ENCODE assay signal across 15 cellular contexts in the genomic region with DNA sequence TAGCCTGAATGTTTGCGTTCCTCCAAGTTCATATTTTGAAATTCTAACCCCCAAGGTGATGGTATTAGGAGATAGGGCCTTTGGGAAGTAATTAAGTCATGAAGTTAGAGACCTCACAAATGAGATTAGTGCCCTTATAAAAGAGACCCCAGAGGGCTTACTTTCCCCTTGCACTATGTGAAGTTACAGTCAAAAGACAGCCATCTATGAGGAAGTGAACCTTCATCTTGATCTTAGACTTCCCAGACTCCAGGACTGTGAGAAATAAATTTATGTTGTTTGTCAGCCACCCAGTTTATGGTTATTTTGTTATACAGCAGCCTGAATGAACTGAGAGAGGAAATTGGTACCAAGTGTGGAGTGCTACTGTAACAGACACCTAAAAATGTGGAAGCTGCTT.
DNase-seq lines count a peak whose midpoint lies in the region; ATAC-seq and TF ChIP-seq lines count a peak whose summit lies in the region.
"Had no signal": no experiment of that assay in that cellular context is flagged by ENCODE, and none has a peak within 500 bp of the region (broad histone marks: within the 10 kb centered on the region; RNA-seq: fewer than 3 reads in every experiment).

No MANE protein-coding gene starts in this region.

- no peak overlapping the region for H3K9ac ChIP-seq in GM23248

- H3K9me3 ChIP-seq in AG04450 (ENCODE audit: control insufficient read depth, insufficient read depth, low read length) (no peaks in the 10 kb centered on the region), GM23248 (ENCODE audit: low read depth) (no peaks in the 10 kb centered on the region)
- H3K9me3 ChIP-seq in CD8-positive, alpha-beta T cell (ENCODE audit: low read length) = no peaks in the 10 kb centered on the region
- H3K9me3 ChIP-seq in naive thymus-derived CD4-positive, alpha-beta T cell (ENCODE audit: control insufficient read depth in 2 of 3, low read length in 3 of 3) = no peaks in the 10 kb centered on the region
- H3K9me3 ChIP-seq: gastroesophageal sphincter, uterus had no signal

- no peaks in the 10 kb centered on the region for H3K79me2 ChIP-seq in GM23248 (ENCODE audit: insufficient read depth)

- no peaks in the 10 kb centered on the region for H4K20me1 ChIP-seq in GM23248 (ENCODE audit: insufficient read depth)

- H3F3A ChIP-seq in GM23248 (ENCODE audit: insufficient read depth) = peaks cover 21% of the 10 kb centered on the region

- peak overlapping the region; percentile 31 for H3K27ac ChIP-seq in AG04450 (ENCODE audit: low read depth, low read length)
- H3K27ac ChIP-seq in CD8-positive, alpha-beta T cell (ENCODE audit: low read depth, low read length) = no peak overlapping the region
- H3K27ac ChIP-seq in naive thymus-derived CD4-positive, alpha-beta T cell (ENCODE audit: low read depth, low read length) = no peak overlapping the region
- H3K27ac ChIP-seq in GM23248 = no peak overlapping the region
- H3K27ac ChIP-seq: C4-2B, uterus had no signal

- intact Hi-C loops in CD8-positive, alpha-beta T cell (cut with DNase I, micrococcal nuclease) = no loop called here
- intact Hi-C loops in naive thymus-derived CD4-positive, alpha-beta T cell (cut with micrococcal nuclease) = loop anchor here in 1 of 2 donors (1.0 to 2.0 kb wide), 3 partner anchors 25 to 79 kb away; no protein-coding TSS in a partner anchor

- DNase-seq in AG04450 (ENCODE audit: low read depth, low spot score) = no peak
- no peak for DNase-seq in CD8-positive, alpha-beta T cell
- no peak for DNase-seq in activated CD8-positive, alpha-beta T cell treated with anti-CD3 and anti-CD28 coated beads, Interleukin-2, amount 10 ng/mL, durations not matched to agents 7 days and 5 days
- DNase-seq in naive thymus-derived CD4-positive, alpha-beta T cell = no peak
- no peak for DNase-seq in GM23248
- DNase-seq: caudate nucleus, NCI-H1092, NCI-H2227 treated with DMSO at 0.1 percent for 48 hours, SW 1271, uterus had no signal

- peak overlapping the region; percentile 96 for H3K27ac Mint-ChIP-seq in CD8-positive, alpha-beta T cell
- peak overlapping the region; percentile 96 for H3K27ac Mint-ChIP-seq in activated CD8-positive, alpha-beta T cell treated with anti-CD3 and anti-CD28 coated beads, Interleukin-2, amount 10 ng/mL, durations not matched to agents 7 days and 5 days
- H3K27ac Mint-ChIP-seq in naive thymus-derived CD4-positive, alpha-beta T cell = peak overlapping the region in 6 of 9 donors; percentile 14 to 99 (median 75)

- H3K9me3 Mint-ChIP-seq in CD8-positive, alpha-beta T cell = no peaks in the 10 kb centered on the region
- H3K9me3 Mint-ChIP-seq in activated CD8-positive, alpha-beta T cell treated with anti-CD3 and anti-CD28 coated beads, Interleukin-2, amount 10 ng/mL, durations not matched to agents 7 days and 5 days (ENCODE audit: insufficient read depth) = no peaks in the 10 kb centered on the region
- H3K9me3 Mint-ChIP-seq in naive thymus-derived CD4-positive, alpha-beta T cell = peaks cover 0 to 2% (median 0%) of the 10 kb centered on the region in 11 donors
- H3K9me3 Mint-ChIP-seq: activated naive CD4-positive, alpha-beta T cell treated with anti-CD3 and anti-CD28 coated beads, Interleukin-2, amount 10 ng/mL, durations not matched to agents 7 days and 5 days had no signal

- CTCF ChIA-PET in AG04450 (lab: Charles Lee) = interaction anchor here (1.1 kb wide), 1 partner anchor 26 kb away, joined by 3 read pairs; no protein-coding TSS in a partner anchor
- CTCF ChIA-PET in CD8-positive, alpha-beta T cell (lab: Charles Lee) = interaction anchor here (0.6 to 1.8 kb wide), 3 partner anchors 26 to 907 kb away, joined by 3 to 7 read pairs (median 5); no protein-coding TSS in a partner anchor
- CTCF ChIA-PET in activated CD8-positive, alpha-beta T cell treated with anti-CD3 and anti-CD28 coated beads, Interleukin-2, amount 10 ng/mL, durations not matched to agents 7 days and 5 days (lab: Charles Lee) = interaction anchor here (0.5 to 4.9 kb wide), 7 partner anchors 26 to 806 kb away, joined by 3 to 53 read pairs (median 6); partner anchors contain the start of gene DAPK2
- CTCF ChIA-PET in naive thymus-derived CD4-positive, alpha-beta T cell (lab: Charles Lee) = interaction anchor here (2.1 kb wide), 1 partner anchor 39 kb away, joined by 5 read pairs; no protein-coding TSS in a partner anchor

- H3K4me2 ChIP-seq in GM23248 (ENCODE audit: unreplicated experiment) = no peak overlapping the region

- in situ Hi-C loops in GM23248 (cut with MboI) = no loop called here

- no peaks in the 10 kb centered on the region for H3K36me3 ChIP-seq in CD8-positive, alpha-beta T cell (ENCODE audit: insufficient read depth, low read length)
- no peaks in the 10 kb centered on the region for H3K36me3 ChIP-seq in naive thymus-derived CD4-positive, alpha-beta T cell (ENCODE audit: control insufficient read depth in 2 of 3, insufficient read depth in 3 of 3, low read length in 3 of 3)
- H3K36me3 ChIP-seq in GM23248 (ENCODE audit: low read depth) = no peaks in the 10 kb centered on the region
- H3K36me3 ChIP-seq: gastroesophageal sphincter, uterus had no signal

- H3K4me1 Mint-ChIP-seq in CD8-positive, alpha-beta T cell (ENCODE audit: low read depth) = peaks cover 36% of the 10 kb centered on the region
- peaks cover 44% of the 10 kb centered on the region for H3K4me1 Mint-ChIP-seq in activated CD8-positive, alpha-beta T cell treated with anti-CD3 and anti-CD28 coated beads, Interleukin-2, amount 10 ng/mL, durations not matched to agents 7 days and 5 days (ENCODE audit: low read depth)
- H3K4me1 Mint-ChIP-seq in naive thymus-derived CD4-positive, alpha-beta T cell = peaks cover 24 to 46% (median 30%) of the 10 kb centered on the region in 7 donors

- no peak for ATAC-seq in CD8-positive, alpha-beta T cell
- no peak for ATAC-seq in activated CD8-positive, alpha-beta T cell treated with anti-CD3 and anti-CD28 coated beads, Interleukin-2, amount 10 ng/mL, durations not matched to agents 7 days and 5 days
- ATAC-seq in naive thymus-derived CD4-positive, alpha-beta T cell = no peak
- ATAC-seq in SK-N-SH treated with all-trans-retinoic acid at 6 μM for 48 hours = no peak
- ATAC-seq in GM19467 (IDR thresholded peaks at IDR 0.05; ENCODE audit: unreplicated experiment) = no peak
- ATAC-seq: gastroesophageal sphincter had no signal

- no peak overlapping the region for H2AFZ ChIP-seq in GM23248

- POLR2A ChIA-PET in AG04450 (lab: Yijun Ruan, JAX) = no interaction called here
- POLR2A ChIA-PET in CD8-positive, alpha-beta T cell (lab: Charles Lee) = interaction anchor here (1.3 to 1.5 kb wide), 2 partner anchors 34 to 52 kb away, joined by 3 to 4 read pairs; no protein-coding TSS in a partner anchor
- POLR2A ChIA-PET in activated CD8-positive, alpha-beta T cell treated with anti-CD3 and anti-CD28 coated beads, Interleukin-2, amount 10 ng/mL, durations not matched to agents 7 days and 5 days (lab: Charles Lee) = interaction anchor here (0.7 to 0.9 kb wide), 3 partner anchors 39 to 139 kb away, joined by 3 to 5 read pairs (median 3); no protein-coding TSS in a partner anchor
- POLR2A ChIA-PET in naive thymus-derived CD4-positive, alpha-beta T cell (lab: Charles Lee) = interaction anchor here (1.2 kb wide), 1 partner anchor 11 kb away, joined by 3 read pairs; no protein-coding TSS in a partner anchor

- no peaks in the 10 kb centered on the region for H3K27me3 Mint-ChIP-seq in CD8-positive, alpha-beta T cell (ENCODE audit: low read depth)
- H3K27me3 Mint-ChIP-seq in activated CD8-positive, alpha-beta T cell treated with anti-CD3 and anti-CD28 coated beads, Interleukin-2, amount 10 ng/mL, durations not matched to agents 7 days and 5 days (ENCODE audit: low read depth) = no peaks in the 10 kb centered on the region
- H3K27me3 Mint-ChIP-seq in naive thymus-derived CD4-positive, alpha-beta T cell = no peaks in the 10 kb centered on the region
- H3K27me3 Mint-ChIP-seq: activated naive CD4-positive, alpha-beta T cell treated with anti-CD3 and anti-CD28 coated beads, Interleukin-2, amount 10 ng/mL, durations not matched to agents 7 days and 5 days had no signal

- WGBS in GM23248 (ENCODE audit: low coverage in 1 of 2, low lambda C conversion rate in 2 of 2, missing lambda C conversion rate in 2 of 2), 2 experiments = 86 to 97% methylated on average over 1 of the region's 1 CpG

- H3K4me1 ChIP-seq in CD8-positive, alpha-beta T cell (ENCODE audit: insufficient read depth, low read length) = peaks cover 35% of the 10 kb centered on the region
- H3K4me1 ChIP-seq in naive thymus-derived CD4-positive, alpha-beta T cell (ENCODE audit: control insufficient read depth in 2 of 2, insufficient read depth in 2 of 2, low read length in 2 of 2) = peaks cover 20 to 24% of the 10 kb centered on the region in 2 donors
- H3K4me1 ChIP-seq in GM23248 (ENCODE audit: insufficient read depth) = peaks cover 27% of the 10 kb centered on the region
- H3K4me1 ChIP-seq: uterus had no signal

- H3K4me3 Mint-ChIP-seq in CD8-positive, alpha-beta T cell = no peak overlapping the region
- H3K4me3 Mint-ChIP-seq in activated CD8-positive, alpha-beta T cell treated with anti-CD3 and anti-CD28 coated beads, Interleukin-2, amount 10 ng/mL, durations not matched to agents 7 days and 5 days = no peak overlapping the region
- peak overlapping the region in 3 of 10 donors; percentile 7 to 87 (median 53) for H3K4me3 Mint-ChIP-seq in naive thymus-derived CD4-positive, alpha-beta T cell

- H3K4me3 ChIP-seq in AG04450 (ENCODE audit: low read depth, low read length) = no peak overlapping the region
- H3K4me3 ChIP-seq in CD8-positive, alpha-beta T cell (ENCODE audit: low read depth, low read length) = no peak overlapping the region
- H3K4me3 ChIP-seq in naive thymus-derived CD4-positive, alpha-beta T cell (ENCODE audit: low read length) = no peak overlapping the region
- H3K4me3 ChIP-seq in GM23248 = no peak overlapping the region
- H3K4me3 ChIP-seq: gastroesophageal sphincter, uterus had no signal

- H3K9me2 ChIP-seq in GM23248 (ENCODE audit: insufficient read depth) = no peaks in the 10 kb centered on the region

- H3K27me3 ChIP-seq in AG04450 (ENCODE audit: control insufficient read depth, insufficient read depth, low read length) (peaks cover 8% of the 10 kb centered on the region), GM23248 (replicated peaks; ENCODE audit: insufficient read depth) (no peaks in the 10 kb centered on the region)
- no peaks in the 10 kb centered on the region for H3K27me3 ChIP-seq in CD8-positive, alpha-beta T cell (ENCODE audit: insufficient read depth, low read length)
- no peaks in the 10 kb centered on the region for H3K27me3 ChIP-seq in naive thymus-derived CD4-positive, alpha-beta T cell (ENCODE audit: control insufficient read depth in 2 of 2, insufficient read depth in 2 of 2, low read length in 2 of 2)
- H3K27me3 ChIP-seq: gastroesophageal sphincter, uterus had no signal

- H3K36me3 Mint-ChIP-seq in CD8-positive, alpha-beta T cell = no peaks in the 10 kb centered on the region
- peaks cover 2% of the 10 kb centered on the region for H3K36me3 Mint-ChIP-seq in activated CD8-positive, alpha-beta T cell treated with anti-CD3 and anti-CD28 coated beads, Interleukin-2, amount 10 ng/mL, durations not matched to agents 7 days and 5 days (ENCODE audit: low read depth)
- H3K36me3 Mint-ChIP-seq in naive thymus-derived CD4-positive, alpha-beta T cell = peaks cover 0 to 12% (median 0%) of the 10 kb centered on the region in 5 donors
- H3K36me3 Mint-ChIP-seq: activated naive CD4-positive, alpha-beta T cell treated with anti-CD3 and anti-CD28 coated beads, Interleukin-2, amount 10 ng/mL, durations not matched to agents 7 days and 5 days had no signal

- no peak for TF ChIP-seq CTCF in AG04450 (IDR thresholded peaks at IDR 0.05; ENCODE audit: low read depth, low read length)
- TF ChIP-seq CTCF in CD8-positive, alpha-beta T cell (IDR thresholded peaks at IDR 0.05) = no peak
